In the genomic region with DNA sequence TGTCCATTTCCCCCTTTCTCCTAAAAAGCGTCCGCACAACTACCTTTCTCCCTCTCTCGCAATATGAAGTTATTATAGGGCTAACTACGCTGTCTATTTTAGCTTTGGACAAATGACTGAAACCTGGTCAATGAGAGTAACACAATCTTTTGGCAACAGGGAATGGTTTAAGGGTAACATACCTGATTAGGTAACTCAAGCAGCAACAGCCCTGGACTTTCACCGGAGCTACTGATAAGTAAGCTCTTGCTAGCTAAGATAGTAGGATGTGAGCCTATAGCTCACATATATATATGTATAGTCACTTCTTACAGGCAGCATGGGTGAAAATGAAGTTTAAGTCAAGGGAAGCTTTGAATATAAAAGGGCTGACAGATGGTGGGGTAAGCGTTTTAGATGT, we compare ENCODE assay signal across 17 cellular contexts.
DNase-seq lines count a peak whose midpoint lies in the region; ATAC-seq and TF ChIP-seq lines count a peak whose summit lies in the region.
"Had no signal": no experiment of that assay in that cellular context is flagged by ENCODE, and none has a peak within 500 bp of the region (broad histone marks: within the 10 kb centered on the region; RNA-seq: fewer than 3 reads in every experiment).

No MANE protein-coding gene starts in this region.

- DNase-seq in MCF 10A (ENCODE audit: unreplicated experiment) (no peak), breast epithelium (ENCODE audit: low spot score in 2 of 2) (no peak), body of pancreas (peak; percentile 16 to 66 (median 46)), right lobe of liver (peak in 1 of 3 donors; percentile 54), ascending aorta (ENCODE audit: low spot score in 2 of 2) (no peak), NCI-H146 treated with DMSO at 0.1 percent for 48 hours (lab: John Stamatoyannopoulos, UW; ENCODE audit: unreplicated experiment) (no peak)
- DNase-seq in activated CD4-positive, alpha-beta memory T cell treated with anti-CD3 and anti-CD28 coated beads for 36 hours, result no peak
- DNase-seq: Calu3; CD4-positive, CD25-positive, alpha-beta regulatory T cell; DMS153; DND-41; GDM1; HCEC 1CT; HFFc6 had no signal

- 38 to 50% methylated on average over 6 of the region's 6 CpGs for WGBS in body of pancreas, 2 donors
- WGBS in right lobe of liver (ENCODE audit: insufficient coverage, low coverage, low lambda C conversion rate, missing lambda C conversion rate), result 36% methylated on average over 6 of the region's 6 CpGs

- no peak overlapping the region for H3K4me3 Mint-ChIP-seq in MCF 10A (ENCODE audit: unreplicated experiment)
- no peak overlapping the region for H3K4me3 Mint-ChIP-seq in activated CD4-positive, alpha-beta memory T cell treated with anti-CD3 and anti-CD28 coated beads for 36 hours
- H3K4me3 Mint-ChIP-seq: CD4-positive, CD25-positive, alpha-beta regulatory T cell; HFFc6 had no signal

- CTCF ChIA-PET in MCF 10A (lab: Yijun Ruan, JAX), result interaction anchor here (0.7 to 1.0 kb wide), 2 partner anchors 42 to 954 kb away, joined by 3 to 5 read pairs; no protein-coding TSS in a partner anchor
- CTCF ChIA-PET in activated CD4-positive, alpha-beta memory T cell treated with anti-CD3 and anti-CD28 coated beads for 36 hours (lab: Charles Lee), result no interaction called here

- ATAC-seq in body of pancreas (peak; percentile 58), right lobe of liver (peak; percentile 71 to 92 (median 82)), GM18870 (IDR thresholded peaks at IDR 0.05; ENCODE audit: unreplicated experiment) (no peak)

- H3K36me3 Mint-ChIP-seq in MCF 10A (ENCODE audit: insufficient read depth, unreplicated experiment), result no peaks in the 10 kb centered on the region
- H3K36me3 Mint-ChIP-seq in activated CD4-positive, alpha-beta memory T cell treated with anti-CD3 and anti-CD28 coated beads for 36 hours, result peaks cover 2% of the 10 kb centered on the region
- H3K36me3 Mint-ChIP-seq: CD4-positive, CD25-positive, alpha-beta regulatory T cell had no signal

- H3K27ac ChIP-seq in breast epithelium (no peak overlapping the region), body of pancreas (no peak overlapping the region), right lobe of liver (no peak overlapping the region), ascending aorta (no peak overlapping the region)
- H3K27ac ChIP-seq: 22Rv1; BLaER1 treated with 17β-estradiol and CSF1 and Interleukin-3, amounts not matched to agents 10 nM and 100 nM had no signal

- no TSS peak for BruUV-seq in MCF 10A (replicated peaks; lab: Mats Ljungman, UMichigan)

- H3K4me1 Mint-ChIP-seq in MCF 10A (ENCODE audit: insufficient read depth, unreplicated experiment), result peaks cover under 1% of the 10 kb centered on the region
- H3K4me1 Mint-ChIP-seq in activated CD4-positive, alpha-beta memory T cell treated with anti-CD3 and anti-CD28 coated beads for 36 hours (ENCODE audit: low read depth), result no peaks in the 10 kb centered on the region

- peaks cover 13% of the 10 kb centered on the region for H3K9me3 Mint-ChIP-seq in MCF 10A (ENCODE audit: unreplicated experiment)
- peaks cover 17% of the 10 kb centered on the region for H3K9me3 Mint-ChIP-seq in activated CD4-positive, alpha-beta memory T cell treated with anti-CD3 and anti-CD28 coated beads for 36 hours

- no peak for TF ChIP-seq POLR2A in breast epithelium (IDR thresholded peaks at IDR 0.05)
- TF ChIP-seq POLR2A in body of pancreas (IDR thresholded peaks at IDR 0.05), result no peak
- TF ChIP-seq POLR2A in right lobe of liver (IDR thresholded peaks at IDR 0.05), result no peak

- H3K27me3 Mint-ChIP-seq in MCF 10A (ENCODE audit: insufficient read depth, unreplicated experiment), result no peaks in the 10 kb centered on the region
- H3K27me3 Mint-ChIP-seq in activated CD4-positive, alpha-beta memory T cell treated with anti-CD3 and anti-CD28 coated beads for 36 hours, result no peaks in the 10 kb centered on the region
- H3K27me3 Mint-ChIP-seq: CD4-positive, CD25-positive, alpha-beta regulatory T cell had no signal

- H3K4me3 ChIP-seq in breast epithelium (no peak overlapping the region), body of pancreas (no peak overlapping the region), right lobe of liver (no peak overlapping the region), ascending aorta (no peak overlapping the region)
- H3K4me3 ChIP-seq: BLaER1 treated with 17β-estradiol and CSF1 and Interleukin-3, amounts not matched to agents 10 nM and 100 nM had no signal

- H3K27me3 ChIP-seq in breast epithelium (no peaks in the 10 kb centered on the region), body of pancreas (no peaks in the 10 kb centered on the region), right lobe of liver (no peaks in the 10 kb centered on the region), ascending aorta (no peaks in the 10 kb centered on the region)
- H3K27me3 ChIP-seq: BLaER1 treated with 17β-estradiol and CSF1 and Interleukin-3, amounts not matched to agents 10 nM and 100 nM had no signal

- TF ChIP-seq CTCF in MCF 10A (IDR thresholded peaks at IDR 0.05; ENCODE audit: unreplicated experiment), result no peak
- TF ChIP-seq CTCF in breast epithelium (IDR thresholded peaks at IDR 0.05), result no peak
- TF ChIP-seq CTCF in body of pancreas (IDR thresholded peaks at IDR 0.05), result no peak
- no peak for TF ChIP-seq CTCF in right lobe of liver (IDR thresholded peaks at IDR 0.05)
- no peak for TF ChIP-seq CTCF in ascending aorta (IDR thresholded peaks at IDR 0.05)

- peak overlapping the region; percentile 31 for H3K27ac Mint-ChIP-seq in MCF 10A (ENCODE audit: low read depth, unreplicated experiment)
- H3K27ac Mint-ChIP-seq in activated CD4-positive, alpha-beta memory T cell treated with anti-CD3 and anti-CD28 coated beads for 36 hours, result no peak overlapping the region
- H3K27ac Mint-ChIP-seq: CD4-positive, CD25-positive, alpha-beta regulatory T cell had no signal

- POLR2A ChIA-PET in MCF 10A (lab: Yijun Ruan, JAX), result no interaction called here
- POLR2A ChIA-PET in activated CD4-positive, alpha-beta memory T cell treated with anti-CD3 and anti-CD28 coated beads for 36 hours (lab: Charles Lee), result no interaction called here

- no peaks in the 10 kb centered on the region for H3K36me3 ChIP-seq in breast epithelium
- H3K36me3 ChIP-seq in body of pancreas (replicated peaks in 1 of 2; ENCODE audit: insufficient read depth in 1 of 2, low read depth in 2 of 2), result no peaks in the 10 kb centered on the region
- no peaks in the 10 kb centered on the region for H3K36me3 ChIP-seq in right lobe of liver
- H3K36me3 ChIP-seq in ascending aorta, result no peaks in the 10 kb centered on the region

- H3K4me1 ChIP-seq in breast epithelium, result no peaks in the 10 kb centered on the region
- peaks cover 5% of the 10 kb centered on the region for H3K4me1 ChIP-seq in body of pancreas
- H3K4me1 ChIP-seq in right lobe of liver, result no peaks in the 10 kb centered on the region
- no peaks in the 10 kb centered on the region for H3K4me1 ChIP-seq in ascending aorta

- H3K9me3 ChIP-seq in breast epithelium (no peaks in the 10 kb centered on the region), body of pancreas (no peaks in the 10 kb centered on the region), right lobe of liver (no peaks in the 10 kb centered on the region), ascending aorta (peaks cover 0 to 3% of the 10 kb centered on the region in 2 donors)

- intact Hi-C loops in MCF 10A (cut with micrococcal nuclease), result no loop called here
- intact Hi-C loops in breast epithelium (cut with DNase I; ENCODE audit: low total_unique reads), result no loop called here
- intact Hi-C loops in body of pancreas (cut with DNase I), result no loop called here
- intact Hi-C loops in right lobe of liver (cut with DNase I), result no loop called here
- intact Hi-C loops in ascending aorta (cut with DNase I), result no loop called here
- intact Hi-C loops in activated CD4-positive, alpha-beta memory T cell treated with anti-CD3 and anti-CD28 coated beads for 36 hours (cut with micrococcal nuclease), result no loop called here

Comparison
In these comparisons a context has a peak if more than half of its experiments do, and no peak if none do; other contexts are left out.
1. DNase-seq: peak in body of pancreas (4 of 4); none in MCF 10A (single experiment), breast epithelium (0 of 2), ascending aorta (0 of 2), activated CD4-positive, alpha-beta memory T cell treated with anti-CD3 and anti-CD28 coated beads for 36 hours (single experiment) and NCI-H146 treated with DMSO at 0.1 percent for 48 hours (single experiment).